23 cellular contexts compared by ENCODE assay signal in genomic region chr2:180657054-180657453, GRCh38.
DNase-seq lines count a peak whose midpoint lies in the region; ATAC-seq and TF ChIP-seq lines count a peak whose summit lies in the region.
"Had no signal": no experiment of that assay in that cellular context is flagged by ENCODE, and none has a peak within 500 bp of the region (broad histone marks: within the 10 kb centered on the region; RNA-seq: fewer than 3 reads in every experiment).

No MANE protein-coding gene starts in this region.

- H3K9ac ChIP-seq in SK-N-SH: no peak overlapping the region
- H3K9ac ChIP-seq: KMS-11 had no signal

- peak overlapping the region; percentile 77 for H3K27ac Mint-ChIP-seq in HFFc6
- no peak overlapping the region for H3K27ac Mint-ChIP-seq in activated CD4-positive, alpha-beta T cell treated with anti-CD3 and anti-CD28 coated beads, Interleukin-2, amount 10 ng/mL, durations not matched to agents 24 days and 14 days
- H3K27ac Mint-ChIP-seq: activated CD8-positive, alpha-beta T cell treated with anti-CD3 and anti-CD28 coated beads for 36 hours; nephron progenitor cell; type B pancreatic cell had no signal

- H3K4me3 Mint-ChIP-seq in HFFc6: peak overlapping the region; percentile 38; the same call in 1 of the 2 replicates
- H3K4me3 Mint-ChIP-seq in activated CD4-positive, alpha-beta T cell treated with anti-CD3 and anti-CD28 coated beads, Interleukin-2, amount 10 ng/mL, durations not matched to agents 24 days and 14 days: no peak overlapping the region
- H3K4me3 Mint-ChIP-seq: activated CD8-positive, alpha-beta T cell treated with anti-CD3 and anti-CD28 coated beads for 36 hours; nephron progenitor cell; type B pancreatic cell had no signal

- no peaks in the 10 kb centered on the region for H4K20me1 ChIP-seq in SK-N-SH (ENCODE audit: insufficient read depth)

- H3K27ac ChIP-seq in SK-N-SH (ENCODE audit: low read depth in 2 of 2, low read length in 1 of 2): peak overlapping the region in 1 of 2 experiments; percentile 19; a peak in 1 of 4 replicates
- no peak overlapping the region for H3K27ac ChIP-seq in transverse colon
- H3K27ac ChIP-seq: body of pancreas, KMS-11, right atrium auricular region had no signal

- no peaks in the 10 kb centered on the region for H3K79me2 ChIP-seq in SK-N-SH (ENCODE audit: insufficient read depth)

- H3K4me3 ChIP-seq in SK-N-SH (ENCODE audit: low read depth in 2 of 2, low read length in 1 of 2) (no peak overlapping the region), foreskin fibroblast (ENCODE audit: low read depth in 1 of 2, low read length in 2 of 2) (no peak overlapping the region), retinal pigment epithelial cell (ENCODE audit: low read length) (no peak overlapping the region), transverse colon (no peak overlapping the region)
- H3K4me3 ChIP-seq: body of pancreas, right atrium auricular region had no signal

- H2AFZ ChIP-seq in SK-N-SH (ENCODE audit: low read depth): no peak overlapping the region

- TF ChIP-seq EP300 in SK-N-SH (IDR thresholded peaks at IDR 0.05; ENCODE audit: borderline replicate concordance in 1 of 2, low read depth in 1 of 2, low read length in 1 of 2) (peak in 1 of 2 experiments; percentile 34; a peak in 1 of 4 replicates), transverse colon (IDR thresholded peaks at IDR 0.05; ENCODE audit: low read depth) (no peak)

- H3K4me1 Mint-ChIP-seq in HFFc6 (ENCODE audit: low read depth): peaks cover 75% of the 10 kb centered on the region
- no peaks in the 10 kb centered on the region for H3K4me1 Mint-ChIP-seq in activated CD4-positive, alpha-beta T cell treated with anti-CD3 and anti-CD28 coated beads, Interleukin-2, amount 10 ng/mL, durations not matched to agents 24 days and 14 days

- TF ChIP-seq POLR2A in transverse colon (IDR thresholded peaks at IDR 0.05): no peak

- intact Hi-C loops in transverse colon (cut with DNase I; ENCODE audit: low total_unique reads): no loop called here
- intact Hi-C loops in activated CD4-positive, alpha-beta T cell treated with anti-CD3 and anti-CD28 coated beads, Interleukin-2, amount 10 ng/mL, durations not matched to agents 24 days and 14 days (cut with micrococcal nuclease): no loop called here

- no peaks in the 10 kb centered on the region for H3K9me3 Mint-ChIP-seq in HFFc6
- H3K9me3 Mint-ChIP-seq in activated CD4-positive, alpha-beta T cell treated with anti-CD3 and anti-CD28 coated beads, Interleukin-2, amount 10 ng/mL, durations not matched to agents 24 days and 14 days: no peaks in the 10 kb centered on the region
- H3K9me3 Mint-ChIP-seq: activated CD8-positive, alpha-beta T cell treated with anti-CD3 and anti-CD28 coated beads for 36 hours; nephron progenitor cell had no signal

- H3K36me3 Mint-ChIP-seq in HFFc6 (ENCODE audit: low read depth): no peaks in the 10 kb centered on the region; the same call in 1 of the 2 replicates
- no peaks in the 10 kb centered on the region for H3K36me3 Mint-ChIP-seq in activated CD4-positive, alpha-beta T cell treated with anti-CD3 and anti-CD28 coated beads, Interleukin-2, amount 10 ng/mL, durations not matched to agents 24 days and 14 days (ENCODE audit: low read depth)
- H3K36me3 Mint-ChIP-seq: type B pancreatic cell had no signal

- H3K9me3 ChIP-seq in SK-N-SH (no peaks in the 10 kb centered on the region), transverse colon (no peaks in the 10 kb centered on the region)
- H3K9me3 ChIP-seq: body of pancreas, right atrium auricular region had no signal

- H3K4me2 ChIP-seq in SK-N-SH: no peak overlapping the region
- H3K4me2 ChIP-seq: KMS-11 had no signal

- H3K36me3 ChIP-seq in SK-N-SH (replicated peaks in 1 of 2; ENCODE audit: control insufficient read depth in 1 of 2, insufficient read depth in 2 of 2, low read length in 1 of 2): no peaks in the 10 kb centered on the region
- no peaks in the 10 kb centered on the region for H3K36me3 ChIP-seq in transverse colon
- H3K36me3 ChIP-seq: right atrium auricular region had no signal

- no peaks in the 10 kb centered on the region for H3K9me2 ChIP-seq in SK-N-SH

- CTCF ChIA-PET in SK-N-SH (lab: Yijun Ruan, JAX): no interaction called here

- no peaks in the 10 kb centered on the region; the same call in 1 of the 2 replicates for H3K27me3 Mint-ChIP-seq in HFFc6 (ENCODE audit: insufficient read depth)
- peaks cover 3% of the 10 kb centered on the region for H3K27me3 Mint-ChIP-seq in activated CD4-positive, alpha-beta T cell treated with anti-CD3 and anti-CD28 coated beads, Interleukin-2, amount 10 ng/mL, durations not matched to agents 24 days and 14 days

- no peaks in the 10 kb centered on the region for H3K27me3 ChIP-seq in SK-N-SH (ENCODE audit: insufficient read depth)
- H3K27me3 ChIP-seq in transverse colon: no peaks in the 10 kb centered on the region
- H3K27me3 ChIP-seq: body of pancreas, right atrium auricular region had no signal

- TF ChIP-seq CTCF in HFFc6 (IDR thresholded peaks at IDR 0.05) (no peak; the same call in 1 of the 2 replicates), SK-N-SH (IDR thresholded peaks at IDR 0.05) (no peak), foreskin fibroblast (IDR thresholded peaks at IDR 0.05; ENCODE audit: low read depth, low read length) (no peak), retinal pigment epithelial cell (conservative IDR thresholded peaks at IDR 0.05; ENCODE audit: low read depth, low read length) (peak; percentile 16), transverse colon (IDR thresholded peaks at IDR 0.05) (no peak)

- in situ Hi-C loops in transverse colon (cut with MboI; ENCODE audit: low pct_ligation_motif_present in 1 of 4, low pct_unique_long_range_greater_than_20kb in 1 of 4, low sequenced_read_pairs in 3 of 4): no loop called here

- no peaks in the 10 kb centered on the region; a peak in 1 of 4 replicates for H3K4me1 ChIP-seq in SK-N-SH (ENCODE audit: control insufficient read depth in 1 of 2, insufficient read depth in 2 of 2, low read depth in 1 of 2, low read length in 1 of 2)
- H3K4me1 ChIP-seq in transverse colon: no peaks in the 10 kb centered on the region
- H3K4me1 ChIP-seq: body of pancreas, right atrium auricular region had no signal

- no peak for TF ChIP-seq RAD21 in SK-N-SH (IDR thresholded peaks at IDR 0.05; ENCODE audit: low read length)

- H3F3A ChIP-seq in SK-N-SH (replicated peaks; ENCODE audit: insufficient read depth): peaks cover 4% of the 10 kb centered on the region

- WGBS in SK-N-SH (ENCODE audit: low lambda C conversion rate): 67% methylated on average over 1 of the region's 1 CpG
- 88 to 97% methylated on average over 1 of the region's 1 CpG for WGBS in transverse colon (ENCODE audit: low coverage in 1 of 2), 2 donors

- POLR2A ChIA-PET in SK-N-SH (lab: Yijun Ruan, JAX): no interaction called here

- ATAC-seq in GM19328 (IDR thresholded peaks at IDR 0.05; ENCODE audit: unreplicated experiment): no peak
- ATAC-seq: activated CD8-positive, alpha-beta T cell treated with anti-CD3 and anti-CD28 coated beads for 36 hours; body of pancreas; left ventricle myocardium superior had no signal

- DNase-seq in HFFc6 (peak; percentile 70), SK-N-SH (no peak), foreskin fibroblast (peak; percentile 62 to 79), retinal pigment epithelial cell (ENCODE audit: low read depth) (peak; percentile 71), transverse colon (no peak)
- no peak for DNase-seq in activated CD4-positive, alpha-beta T cell treated with anti-CD3 and anti-CD28 coated beads, Interleukin-2, amount 10 ng/mL, durations not matched to agents 24 days and 14 days
- DNase-seq: activated CD8-positive, alpha-beta T cell treated with anti-CD3 and anti-CD28 coated beads for 36 hours; activated gamma-delta T cell treated with Interleukin-2 at 50 U/mL for 16 hours; body of pancreas; C1 segment of cervical spinal cord; effector memory CD4-positive, alpha-beta T cell; glutamatergic neuron; left ventricle myocardium superior; NCI-H187 treated with DMSO at 0.1 percent for 48 hours; NCI-H774; nephron progenitor cell; SHP77; stimulated activated CD4-positive, alpha-beta T cell treated with anti-CD3 and anti-CD28 coated beads, Interleukin-2, amount 100 ng/mL, for 48 hours; T1000 had no signal

TF ChIP-seq in SK-N-SH, 30 proteins besides CTCF, POLR2A, EP300 and RAD21 (continues in another document):
- no peak for TF ChIP-seq MAX (IDR thresholded peaks at IDR 0.05; ENCODE audit: low read depth)
- TF ChIP-seq TCF12 (IDR thresholded peaks at IDR 0.05): peak; percentile 55
- TF ChIP-seq GATA2 (CRISPR knock-in tag; IDR thresholded peaks at IDR 0.05): no peak
- TF ChIP-seq ELF1 (IDR thresholded peaks at IDR 0.05): no peak
- TF ChIP-seq, protein P1, sequence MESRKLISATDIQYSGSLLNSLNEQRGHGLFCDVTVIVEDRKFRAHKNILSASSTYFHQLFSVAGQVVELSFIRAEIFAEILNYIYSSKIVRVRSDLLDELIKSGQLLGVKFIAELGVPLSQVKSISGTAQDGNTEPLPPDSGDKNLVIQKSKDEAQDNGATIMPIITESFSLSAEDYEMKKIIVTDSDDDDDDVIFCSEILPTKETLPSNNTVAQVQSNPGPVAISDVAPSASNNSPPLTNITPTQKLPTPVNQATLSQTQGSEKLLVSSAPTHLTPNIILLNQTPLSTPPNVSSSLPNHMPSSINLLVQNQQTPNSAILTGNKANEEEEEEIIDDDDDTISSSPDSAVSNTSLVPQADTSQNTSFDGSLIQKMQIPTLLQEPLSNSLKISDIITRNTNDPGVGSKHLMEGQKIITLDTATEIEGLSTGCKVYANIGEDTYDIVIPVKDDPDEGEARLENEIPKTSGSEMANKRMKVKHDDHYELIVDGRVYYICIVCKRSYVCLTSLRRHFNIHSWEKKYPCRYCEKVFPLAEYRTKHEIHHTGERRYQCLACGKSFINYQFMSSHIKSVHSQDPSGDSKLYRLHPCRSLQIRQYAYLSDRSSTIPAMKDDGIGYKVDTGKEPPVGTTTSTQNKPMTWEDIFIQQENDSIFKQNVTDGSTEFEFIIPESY (IDR thresholded peaks at IDR 0.05; ENCODE audit: borderline replicate concordance, low read depth): no peak

Comparison
In these comparisons a context has a peak if more than half of its experiments do, and no peak if none do; other contexts are left out.
1. DNase-seq: peak in HFFc6 (single experiment), foreskin fibroblast (2 of 2) and retinal pigment epithelial cell (single experiment); none in SK-N-SH (single experiment), transverse colon (single experiment) and activated CD4-positive, alpha-beta T cell treated with anti-CD3 and anti-CD28 coated beads, Interleukin-2, amount 10 ng/mL, durations not matched to agents 24 days and 14 days (single experiment).